1 cellular context compared by ENCODE assay signal in the genomic region with DNA sequence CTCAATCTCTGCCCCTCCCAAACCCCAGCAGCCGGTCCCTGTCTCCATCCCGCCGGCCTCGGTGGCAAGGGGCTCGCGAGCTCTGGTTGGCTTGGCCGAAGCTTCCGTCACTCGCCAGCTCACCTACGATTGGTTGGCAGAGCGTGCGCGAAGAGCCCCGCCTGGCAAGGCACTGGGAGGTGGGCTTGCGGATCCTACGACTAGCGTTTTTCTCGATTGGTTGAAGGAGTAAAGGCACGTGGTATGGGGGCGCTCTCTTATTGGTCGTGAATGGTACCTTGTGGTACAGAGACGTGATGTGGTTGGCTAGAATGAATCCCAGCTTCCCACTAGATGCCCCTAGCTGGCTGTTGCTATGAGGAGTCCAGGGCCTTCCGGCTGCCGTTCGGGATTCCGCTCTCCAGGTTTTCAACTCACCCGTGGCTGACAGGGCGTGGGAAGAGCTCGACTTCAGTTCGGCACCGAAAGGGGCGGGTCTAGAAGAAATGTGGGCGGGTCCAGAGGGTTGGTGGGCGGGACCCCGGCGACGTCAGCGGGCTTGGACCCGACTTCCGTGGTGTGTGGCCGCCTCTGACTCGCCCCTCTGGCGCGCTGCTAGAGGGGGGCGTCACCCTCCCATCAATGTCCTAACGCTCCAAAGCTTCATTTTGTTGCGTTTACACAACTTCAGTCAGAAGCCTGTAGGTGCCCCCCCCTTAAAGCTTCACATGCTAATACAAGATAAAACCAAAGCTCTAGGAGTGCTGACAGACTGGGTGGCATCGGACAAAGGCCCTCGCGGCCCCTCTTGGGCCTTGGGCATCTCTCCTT.
TF ChIP-seq lines count a peak whose summit lies in the region.

No MANE protein-coding gene starts in this region.

TF ChIP-seq in HepG2, 621 proteins besides CTCF, POLR2A, EP300 and RAD21 (continued from another document and continues in another):
- TF ChIP-seq, protein P1, sequence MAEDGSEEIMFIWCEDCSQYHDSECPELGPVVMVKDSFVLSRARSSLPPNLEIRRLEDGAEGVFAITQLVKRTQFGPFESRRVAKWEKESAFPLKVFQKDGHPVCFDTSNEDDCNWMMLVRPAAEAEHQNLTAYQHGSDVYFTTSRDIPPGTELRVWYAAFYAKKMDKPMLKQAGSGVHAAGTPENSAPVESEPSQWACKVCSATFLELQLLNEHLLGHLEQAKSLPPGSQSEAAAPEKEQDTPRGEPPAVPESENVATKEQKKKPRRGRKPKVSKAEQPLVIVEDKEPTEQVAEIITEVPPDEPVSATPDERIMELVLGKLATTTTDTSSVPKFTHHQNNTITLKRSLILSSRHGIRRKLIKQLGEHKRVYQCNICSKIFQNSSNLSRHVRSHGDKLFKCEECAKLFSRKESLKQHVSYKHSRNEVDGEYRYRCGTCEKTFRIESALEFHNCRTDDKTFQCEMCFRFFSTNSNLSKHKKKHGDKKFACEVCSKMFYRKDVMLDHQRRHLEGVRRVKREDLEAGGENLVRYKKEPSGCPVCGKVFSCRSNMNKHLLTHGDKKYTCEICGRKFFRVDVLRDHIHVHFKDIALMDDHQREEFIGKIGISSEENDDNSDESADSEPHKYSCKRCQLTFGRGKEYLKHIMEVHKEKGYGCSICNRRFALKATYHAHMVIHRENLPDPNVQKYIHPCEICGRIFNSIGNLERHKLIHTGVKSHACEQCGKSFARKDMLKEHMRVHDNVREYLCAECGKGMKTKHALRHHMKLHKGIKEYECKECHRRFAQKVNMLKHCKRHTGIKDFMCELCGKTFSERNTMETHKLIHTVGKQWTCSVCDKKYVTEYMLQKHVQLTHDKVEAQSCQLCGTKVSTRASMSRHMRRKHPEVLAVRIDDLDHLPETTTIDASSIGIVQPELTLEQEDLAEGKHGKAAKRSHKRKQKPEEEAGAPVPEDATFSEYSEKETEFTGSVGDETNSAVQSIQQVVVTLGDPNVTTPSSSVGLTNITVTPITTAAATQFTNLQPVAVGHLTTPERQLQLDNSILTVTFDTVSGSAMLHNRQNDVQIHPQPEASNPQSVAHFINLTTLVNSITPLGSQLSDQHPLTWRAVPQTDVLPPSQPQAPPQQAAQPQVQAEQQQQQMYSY (CRISPR knock-in tag; IDR thresholded peaks at IDR 0.05) = peak; percentile 99
- peak; percentile 85 for TF ChIP-seq HMG20B (CRISPR knock-in tag; conservative IDR thresholded peaks at IDR 0.05)
- TF ChIP-seq SUZ12 (IDR thresholded peaks at IDR 0.05; ENCODE audit: low read depth, low read length) = no peak
- TF ChIP-seq FOSL2 (CRISPR knock-in tag; IDR thresholded peaks at IDR 0.05) = peak; percentile 56
- TF ChIP-seq KLF11 (CRISPR knock-in tag; IDR thresholded peaks at IDR 0.05) = no peak; the same call in 1 of the 2 replicates
- peak; percentile 82 for TF ChIP-seq SP2 (CRISPR knock-in tag; IDR thresholded peaks at IDR 0.05)
- TF ChIP-seq, protein P2, sequence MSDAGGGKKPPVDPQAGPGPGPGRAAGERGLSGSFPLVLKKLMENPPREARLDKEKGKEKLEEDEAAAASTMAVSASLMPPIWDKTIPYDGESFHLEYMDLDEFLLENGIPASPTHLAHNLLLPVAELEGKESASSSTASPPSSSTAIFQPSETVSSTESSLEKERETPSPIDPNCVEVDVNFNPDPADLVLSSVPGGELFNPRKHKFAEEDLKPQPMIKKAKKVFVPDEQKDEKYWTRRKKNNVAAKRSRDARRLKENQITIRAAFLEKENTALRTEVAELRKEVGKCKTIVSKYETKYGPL (CRISPR knock-in tag; IDR thresholded peaks at IDR 0.05) = no peak
- peak; percentile 65; the same call in 1 of the 2 replicates for TF ChIP-seq SALL2 (CRISPR knock-in tag; IDR thresholded peaks at IDR 0.05)
- TF ChIP-seq ZNF547 (CRISPR knock-in tag; IDR thresholded peaks at IDR 0.05) = no peak; the same call in 1 of the 2 replicates
- TF ChIP-seq JARID2 (CRISPR knock-in tag; IDR thresholded peaks at IDR 0.05; ENCODE audit: insufficient replicate concordance) = no peak
- no peak; the same call in 1 of the 2 replicates for TF ChIP-seq SP5 (CRISPR knock-in tag; IDR thresholded peaks at IDR 0.05; ENCODE audit: borderline replicate concordance, low read depth)
- 0 out of 2 replicates have a peak, but pooled peaks have one; percentile 13 for TF ChIP-seq MTA1 (CRISPR knock-in tag; IDR thresholded peaks at IDR 0.05; ENCODE audit: borderline replicate concordance)
- no peak for TF ChIP-seq MTA3 (CRISPR knock-in tag; IDR thresholded peaks at IDR 0.05)
- peak; percentile 82; the same call in 1 of the 2 replicates for TF ChIP-seq ZNF343 (CRISPR knock-in tag; IDR thresholded peaks at IDR 0.05)
- peak; percentile 61 for TF ChIP-seq POLR2AphosphoS5 (IDR thresholded peaks at IDR 0.05; ENCODE audit: low read depth, low read length)
- TF ChIP-seq POLR2G (IDR thresholded peaks at IDR 0.05; ENCODE audit: low read depth, low read length) = peak; percentile 72
- TF ChIP-seq ZSCAN9 (CRISPR knock-in tag; IDR thresholded peaks at IDR 0.05; ENCODE audit: borderline replicate concordance) = 0 out of 2 replicates have a peak, but pooled peaks have one; percentile 45
- no peak for TF ChIP-seq MED8 (CRISPR knock-in tag; IDR thresholded peaks at IDR 0.05; ENCODE audit: insufficient replicate concordance)
- peak; percentile 94 for TF ChIP-seq ZNF501 (CRISPR knock-in tag; IDR thresholded peaks at IDR 0.05)
- TF ChIP-seq THAP11 (CRISPR knock-in tag; IDR thresholded peaks at IDR 0.05) = peak; percentile 86
- no peak for TF ChIP-seq ZNF775 (CRISPR knock-in tag; IDR thresholded peaks at IDR 0.05; ENCODE audit: borderline replicate concordance)
- no peak for TF ChIP-seq ZNF550 (CRISPR knock-in tag; IDR thresholded peaks at IDR 0.05; ENCODE audit: borderline replicate concordance)
- peak; percentile 55; the same call in 1 of the 2 replicates for TF ChIP-seq ZNF543 (CRISPR knock-in tag; IDR thresholded peaks at IDR 0.05)
- peak; percentile 77 for TF ChIP-seq TBX2 (CRISPR knock-in tag; IDR thresholded peaks at IDR 0.05; ENCODE audit: borderline replicate concordance)
- 0 out of 2 replicates have a peak, but pooled peaks have one; percentile 24 for TF ChIP-seq SRY (CRISPR knock-in tag; IDR thresholded peaks at IDR 0.05)
- TF ChIP-seq THAP8 (CRISPR knock-in tag; IDR thresholded peaks at IDR 0.05; ENCODE audit: borderline replicate concordance) = 0 out of 2 replicates have a peak, but pooled peaks have one; percentile 25
- TF ChIP-seq RNF2 (conservative IDR thresholded peaks at IDR 0.05; ENCODE audit: low read depth) = 0 out of 2 replicates have a peak, but pooled peaks have one; percentile 29
- TF ChIP-seq ZNF407 (CRISPR knock-in tag; IDR thresholded peaks at IDR 0.05; ENCODE audit: not compliant biosample characterization) = peak; percentile 56
- TF ChIP-seq ZNF609 (CRISPR knock-in tag; IDR thresholded peaks at IDR 0.05; ENCODE audit: borderline replicate concordance) = no peak
- TF ChIP-seq CBFB (CRISPR knock-in tag; IDR thresholded peaks at IDR 0.05) = peak; percentile 72; the same call in 1 of the 2 replicates
- TF ChIP-seq, protein P3, sequence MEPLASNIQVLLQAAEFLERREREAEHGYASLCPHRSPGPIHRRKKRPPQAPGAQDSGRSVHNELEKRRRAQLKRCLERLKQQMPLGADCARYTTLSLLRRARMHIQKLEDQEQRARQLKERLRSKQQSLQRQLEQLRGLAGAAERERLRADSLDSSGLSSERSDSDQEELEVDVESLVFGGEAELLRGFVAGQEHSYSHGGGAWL (CRISPR knock-in tag; IDR thresholded peaks at IDR 0.05) = no peak
- peak; percentile 96 for TF ChIP-seq NFYC (CRISPR knock-in tag; IDR thresholded peaks at IDR 0.05)
- TF ChIP-seq, protein P4, sequence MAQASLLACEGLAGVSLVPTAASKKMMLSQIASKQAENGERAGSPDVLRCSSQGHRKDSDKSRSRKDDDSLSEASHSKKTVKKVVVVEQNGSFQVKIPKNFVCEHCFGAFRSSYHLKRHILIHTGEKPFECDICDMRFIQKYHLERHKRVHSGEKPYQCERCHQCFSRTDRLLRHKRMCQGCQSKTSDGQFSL (CRISPR knock-in tag; IDR thresholded peaks at IDR 0.05) = peak; percentile 68; the same call in 1 of the 2 replicates
